ENCODE assay signal across 26 cellular contexts in genomic region chr21:37665230-37666024, GRCh38.
DNase-seq lines count a peak whose midpoint lies in the region; ATAC-seq and TF ChIP-seq lines count a peak whose summit lies in the region.
"Had no signal": no experiment of that assay in that cellular context is flagged by ENCODE, and none has a peak within 500 bp of the region (broad histone marks: within the 10 kb centered on the region; RNA-seq: fewer than 3 reads in every experiment).

No MANE protein-coding gene starts in this region.

- H3K79me2 ChIP-seq in neural progenitor cell (ENCODE audit: low read depth): no peaks in the 10 kb centered on the region

- WGBS in psoas muscle, 3 donors: 42 to 51% (median 47%) methylated on average over 10 of the region's 10 CpGs

- intact Hi-C loops in left ventricle myocardium inferior (cut with micrococcal nuclease) (no loop called here), cardiac septum (cut with DNase I) (no loop called here), left ventricle myocardium superior (cut with micrococcal nuclease) (no loop called here), psoas muscle (cut with DNase I) (no loop called here)

- H3K4me3 ChIP-seq in left ventricle myocardium inferior (no peak overlapping the region), neural progenitor cell (no peak overlapping the region), psoas muscle (no peak overlapping the region)
- H3K4me3 ChIP-seq: uterus had no signal

- peak; percentile 18 for ATAC-seq in left ventricle myocardium superior
- ATAC-seq in psoas muscle: no peak
- no peak for ATAC-seq in left lobe of liver
- ATAC-seq: HCT116, T-cell had no signal

- H3K4me2 ChIP-seq in neural progenitor cell: no peak overlapping the region

- no peak for DNase-seq in left ventricle myocardium inferior
- DNase-seq in cardiac septum (ENCODE audit: low spot score): no peak
- peak; percentile 71 to 89 for DNase-seq in dermis microvascular lymphatic vessel endothelial cell (ENCODE audit: low read depth in 2 of 2)
- no peak for DNase-seq in left ventricle myocardium superior
- no peak for DNase-seq in neural progenitor cell (ENCODE audit: low spot score)
- DNase-seq in psoas muscle: no peak
- DNase-seq in left lobe of liver (ENCODE audit: low spot score): no peak
- DNase-seq in NCI-H82 (lab: John Stamatoyannopoulos, UW): no peak
- DNase-seq: ACHN; activated CD4-positive, alpha-beta T cell treated with anti-CD3 and anti-CD28 coated beads, Interleukin-2, amount 10 ng/mL, durations not matched to agents 7 days and 5 days; activated CD8-positive, alpha-beta memory T cell treated with anti-CD3 and anti-CD28 coated beads, Interleukin-2, amount 50 U/mL, for 4 hours; activated effector memory CD4-positive, alpha-beta T cell treated with anti-CD3 and anti-CD28 coated beads, Interleukin-2, amount 50 U/mL, for 16 hours; amniotic stem cell; central memory CD4-positive, alpha-beta T cell; hypothalamus; islet precursor cell; midbrain; NCI-H187 treated with DMSO at 0.1 percent for 48 hours; NCI-H446; SHP77; substantia nigra; T-cell had no signal

- H3K4me1 ChIP-seq in left ventricle myocardium inferior: peaks cover 17% of the 10 kb centered on the region
- no peaks in the 10 kb centered on the region for H3K4me1 ChIP-seq in neural progenitor cell
- no peaks in the 10 kb centered on the region for H3K4me1 ChIP-seq in psoas muscle

- peaks cover 4% of the 10 kb centered on the region for H3K27me3 Mint-ChIP-seq in neural progenitor cell (ENCODE audit: insufficient read depth, low read depth)
- H3K27me3 Mint-ChIP-seq: IgD-negative memory B cell, T-cell had no signal

- H3K9me3 Mint-ChIP-seq in neural progenitor cell: no peaks in the 10 kb centered on the region
- H3K9me3 Mint-ChIP-seq: activated CD4-positive, alpha-beta T cell treated with anti-CD3 and anti-CD28 coated beads, Interleukin-2, amount 10 ng/mL, durations not matched to agents 7 days and 5 days; T-cell had no signal

- H3K27ac ChIP-seq in left ventricle myocardium inferior (replicated peaks) (peak overlapping the region; percentile 64), neural progenitor cell (no peak overlapping the region), psoas muscle (no peak overlapping the region)

- H3K36me3 ChIP-seq in left ventricle myocardium inferior: no peaks in the 10 kb centered on the region
- H3K36me3 ChIP-seq in neural progenitor cell: no peaks in the 10 kb centered on the region
- no peaks in the 10 kb centered on the region for H3K36me3 ChIP-seq in psoas muscle (ENCODE audit: insufficient read depth in 1 of 2, low read depth in 1 of 2)
- H3K36me3 ChIP-seq: uterus had no signal

- H3F3A ChIP-seq in neural progenitor cell (ENCODE audit: low read depth): no peaks in the 10 kb centered on the region

- no peak overlapping the region for H3K4me3 Mint-ChIP-seq in neural progenitor cell
- H3K4me3 Mint-ChIP-seq: activated CD4-positive, alpha-beta T cell treated with anti-CD3 and anti-CD28 coated beads, Interleukin-2, amount 10 ng/mL, durations not matched to agents 7 days and 5 days; CD14-positive monocyte; IgD-negative memory B cell; T-cell had no signal

- H3K27me3 ChIP-seq in left ventricle myocardium inferior (ENCODE audit: low read depth) (no peaks in the 10 kb centered on the region), neural progenitor cell (no peaks in the 10 kb centered on the region), psoas muscle (ENCODE audit: insufficient read depth in 3 of 3, low read length in 2 of 3) (no peaks in the 10 kb centered on the region)
- H3K27me3 ChIP-seq: uterus had no signal

- no peaks in the 10 kb centered on the region for H4K20me1 ChIP-seq in neural progenitor cell (ENCODE audit: low read depth)

- no peak overlapping the region for H3K27ac Mint-ChIP-seq in neural progenitor cell
- H3K27ac Mint-ChIP-seq: activated CD4-positive, alpha-beta T cell treated with anti-CD3 and anti-CD28 coated beads, Interleukin-2, amount 10 ng/mL, durations not matched to agents 7 days and 5 days; T-cell had no signal

- H3K9me3 ChIP-seq in left ventricle myocardium inferior (replicated peaks) (no peaks in the 10 kb centered on the region), neural progenitor cell (ENCODE audit: low read depth) (no peaks in the 10 kb centered on the region), psoas muscle (no peaks in the 10 kb centered on the region)
- H3K9me3 ChIP-seq: uterus had no signal

- no peak overlapping the region for H3K9ac ChIP-seq in neural progenitor cell

- TF ChIP-seq CTCF in left ventricle myocardium inferior (IDR thresholded peaks at IDR 0.05; ENCODE audit: borderline replicate concordance): no peak
- TF ChIP-seq CTCF in neural progenitor cell (IDR thresholded peaks at IDR 0.05): no peak
- TF ChIP-seq CTCF in psoas muscle (IDR thresholded peaks at IDR 0.05): no peak

- no peaks in the 10 kb centered on the region for H3K36me3 Mint-ChIP-seq in neural progenitor cell
- H3K36me3 Mint-ChIP-seq: CD14-positive monocyte, T-cell had no signal

- H3K4me1 Mint-ChIP-seq in neural progenitor cell: no peaks in the 10 kb centered on the region
- H3K4me1 Mint-ChIP-seq: activated CD4-positive, alpha-beta T cell treated with anti-CD3 and anti-CD28 coated beads, Interleukin-2, amount 10 ng/mL, durations not matched to agents 7 days and 5 days; CD14-positive monocyte; T-cell had no signal

- H2AFZ ChIP-seq in neural progenitor cell (replicated peaks): no peak overlapping the region

Comparison
In these comparisons a context has a peak if more than half of its experiments do, and no peak if none do; other contexts are left out.
1. DNase-seq: peak in dermis microvascular lymphatic vessel endothelial cell (2 of 2); none in left ventricle myocardium inferior (single experiment), cardiac septum (single experiment), left ventricle myocardium superior (single experiment), neural progenitor cell (single experiment), psoas muscle (0 of 2), left lobe of liver (single experiment) and NCI-H82 (single experiment).